Comparison of ENCODE assay signal across 10 cellular contexts in genomic region chr1:234230414-234230862, GRCh38.
DNase-seq lines count a peak whose midpoint lies in the region; ATAC-seq and TF ChIP-seq lines count a peak whose summit lies in the region.
"Had no signal": no experiment of that assay in that cellular context is flagged by ENCODE, and none has a peak within 500 bp of the region (broad histone marks: within the 10 kb centered on the region; RNA-seq: fewer than 3 reads in every experiment).

No MANE protein-coding gene starts in this region.

- no peaks in the 10 kb centered on the region for H3K36me3 ChIP-seq in SK-N-MC (ENCODE audit: insufficient read depth, low read length)
- no peaks in the 10 kb centered on the region for H3K36me3 ChIP-seq in hepatocyte (replicated peaks; ENCODE audit: insufficient read depth, low read depth)

- no peaks in the 10 kb centered on the region for H3K9me2 ChIP-seq in hepatocyte (replicated peaks; ENCODE audit: insufficient read depth)

- H4K20me1 ChIP-seq in hepatocyte (ENCODE audit: insufficient read depth, poor library complexity, severe bottlenecking) = no peaks in the 10 kb centered on the region

- ATAC-seq in HG03103 (IDR thresholded peaks at IDR 0.05; ENCODE audit: low read depth, unreplicated experiment) = peak; percentile 68
- ATAC-seq in stimulated activated effector memory CD8-positive, alpha-beta T cell treated with anti-CD3 and anti-CD28 coated beads, Interleukin-12 subunit alpha, Interleukin-12 subunit beta, amount 100 ng/mL, for 72 hours = peak; percentile 79
- ATAC-seq: A549, HCT116 had no signal

- peaks cover 21% of the 10 kb centered on the region for H3K4me1 Mint-ChIP-seq in activated CD4-positive, alpha-beta T cell treated with anti-CD3 and anti-CD28 coated beads, Interleukin-2, amount 10 ng/mL, durations not matched to agents 7 days and 5 days
- H3K4me1 Mint-ChIP-seq in stimulated activated effector memory CD8-positive, alpha-beta T cell treated with anti-CD3 and anti-CD28 coated beads, Interleukin-12 subunit alpha, Interleukin-12 subunit beta, amount 100 ng/mL, for 72 hours = peaks cover 22% of the 10 kb centered on the region

- no peak overlapping the region for H3K4me2 ChIP-seq in hepatocyte
- H3K4me2 ChIP-seq: A549 had no signal

- H3K4me3 Mint-ChIP-seq in activated CD4-positive, alpha-beta T cell treated with anti-CD3 and anti-CD28 coated beads, Interleukin-2, amount 10 ng/mL, durations not matched to agents 7 days and 5 days = peak overlapping the region; percentile 23
- H3K4me3 Mint-ChIP-seq in stimulated activated effector memory CD8-positive, alpha-beta T cell treated with anti-CD3 and anti-CD28 coated beads, Interleukin-12 subunit alpha, Interleukin-12 subunit beta, amount 100 ng/mL, for 72 hours = peak overlapping the region; percentile 54

- no peak overlapping the region for H2AFZ ChIP-seq in hepatocyte

- no peak overlapping the region for H3K9ac ChIP-seq in SK-N-MC (ENCODE audit: insufficient read length)

- no peak for TF ChIP-seq CTCF in hepatocyte (IDR thresholded peaks at IDR 0.05; ENCODE audit: poor library complexity)

- H3K9me3 ChIP-seq in SK-N-MC (ENCODE audit: low read depth, low read length) = no peaks in the 10 kb centered on the region
- H3K9me3 ChIP-seq in hepatocyte (ENCODE audit: low read depth) = no peaks in the 10 kb centered on the region
- H3K9me3 ChIP-seq: A549 had no signal

- no peaks in the 10 kb centered on the region for H3K79me2 ChIP-seq in hepatocyte

- peaks cover 4% of the 10 kb centered on the region for H3K36me3 Mint-ChIP-seq in activated CD4-positive, alpha-beta T cell treated with anti-CD3 and anti-CD28 coated beads, Interleukin-2, amount 10 ng/mL, durations not matched to agents 7 days and 5 days (ENCODE audit: low read depth)
- peaks cover 17% of the 10 kb centered on the region for H3K36me3 Mint-ChIP-seq in stimulated activated effector memory CD8-positive, alpha-beta T cell treated with anti-CD3 and anti-CD28 coated beads, Interleukin-12 subunit alpha, Interleukin-12 subunit beta, amount 100 ng/mL, for 72 hours

- CTCF ChIA-PET in activated CD4-positive, alpha-beta T cell treated with anti-CD3 and anti-CD28 coated beads, Interleukin-2, amount 10 ng/mL, durations not matched to agents 7 days and 5 days (lab: Charles Lee) = interaction anchor here (0.9 to 1.5 kb wide), 9 partner anchors 8 to 76 kb away, joined by 3 to 5 read pairs (median 4); no protein-coding TSS in a partner anchor

- 42% methylated on average over 10 of the region's 10 CpGs for WGBS in hepatocyte (ENCODE audit: low lambda C conversion rate, missing lambda C conversion rate)

- peak; percentile 48 for DNase-seq in activated CD4-positive, alpha-beta T cell treated with anti-CD3 and anti-CD28 coated beads, Interleukin-2, amount 10 ng/mL, durations not matched to agents 7 days and 5 days
- no peak for DNase-seq in activated CD4-positive, alpha-beta T cell treated with anti-CD3 and anti-CD28 coated beads for 1 hour
- peak; percentile 26 for DNase-seq in SK-N-MC (ENCODE audit: low read depth, low spot score)
- DNase-seq in stimulated activated effector memory CD8-positive, alpha-beta T cell treated with anti-CD3 and anti-CD28 coated beads, Interleukin-12 subunit alpha, Interleukin-12 subunit beta, amount 100 ng/mL, for 72 hours (ENCODE audit: low spot score in 2 of 2) = no peak
- DNase-seq in hepatocyte (ENCODE audit: low spot score) = no peak
- DNase-seq in dedifferentiated amniotic fluid mesenchymal stem cell (ENCODE audit: extremely low spot score) = no peak
- DNase-seq in stimulated activated CD8-positive, alpha-beta memory T cell treated with anti-CD3 and anti-CD28 coated beads, Interleukin-4, amount 100 ng/mL, for 48 hours = no peak

- no peaks in the 10 kb centered on the region for H3K4me1 ChIP-seq in hepatocyte (ENCODE audit: insufficient read depth)
- H3K4me1 ChIP-seq: A549 had no signal

- no peak overlapping the region for H3K27ac ChIP-seq in SK-N-MC
- no peak overlapping the region for H3K27ac ChIP-seq in hepatocyte
- H3K27ac ChIP-seq: A549 had no signal

- H3K27ac Mint-ChIP-seq in activated CD4-positive, alpha-beta T cell treated with anti-CD3 and anti-CD28 coated beads, Interleukin-2, amount 10 ng/mL, durations not matched to agents 7 days and 5 days = peak overlapping the region; percentile 76
- peak overlapping the region; percentile 71 for H3K27ac Mint-ChIP-seq in stimulated activated effector memory CD8-positive, alpha-beta T cell treated with anti-CD3 and anti-CD28 coated beads, Interleukin-12 subunit alpha, Interleukin-12 subunit beta, amount 100 ng/mL, for 72 hours

- POLR2A ChIA-PET in activated CD4-positive, alpha-beta T cell treated with anti-CD3 and anti-CD28 coated beads, Interleukin-2, amount 10 ng/mL, durations not matched to agents 7 days and 5 days (lab: Charles Lee) = no interaction called here

- H3K27me3 Mint-ChIP-seq in activated CD4-positive, alpha-beta T cell treated with anti-CD3 and anti-CD28 coated beads, Interleukin-2, amount 10 ng/mL, durations not matched to agents 7 days and 5 days = peaks cover 12% of the 10 kb centered on the region

- H3K4me3 ChIP-seq in SK-N-MC (peak overlapping the region; percentile 47), hepatocyte (no peak overlapping the region)
- H3K4me3 ChIP-seq: A549 had no signal

- no peaks in the 10 kb centered on the region for H3K9me3 Mint-ChIP-seq in activated CD4-positive, alpha-beta T cell treated with anti-CD3 and anti-CD28 coated beads, Interleukin-2, amount 10 ng/mL, durations not matched to agents 7 days and 5 days
- H3K9me3 Mint-ChIP-seq in stimulated activated effector memory CD8-positive, alpha-beta T cell treated with anti-CD3 and anti-CD28 coated beads, Interleukin-12 subunit alpha, Interleukin-12 subunit beta, amount 100 ng/mL, for 72 hours = no peaks in the 10 kb centered on the region

- peaks cover 3% of the 10 kb centered on the region for H3K27me3 ChIP-seq in hepatocyte

Comparison
In these comparisons a context has a peak if more than half of its experiments do, and no peak if none do; other contexts are left out.
1. DNase-seq: peak in activated CD4-positive, alpha-beta T cell treated with anti-CD3 and anti-CD28 coated beads, Interleukin-2, amount 10 ng/mL, durations not matched to agents 7 days and 5 days (single experiment) and SK-N-MC (single experiment); none in activated CD4-positive, alpha-beta T cell treated with anti-CD3 and anti-CD28 coated beads for 1 hour (single experiment), stimulated activated effector memory CD8-positive, alpha-beta T cell treated with anti-CD3 and anti-CD28 coated beads, Interleukin-12 subunit alpha, Interleukin-12 subunit beta, amount 100 ng/mL, for 72 hours (0 of 2), hepatocyte (single experiment), dedifferentiated amniotic fluid mesenchymal stem cell (single experiment) and stimulated activated CD8-positive, alpha-beta memory T cell treated with anti-CD3 and anti-CD28 coated beads, Interleukin-4, amount 100 ng/mL, for 48 hours (single experiment).